In genomic region chr1:70220517-70221240, GRCh38 we compare ENCODE assay signal across 1 cellular context.
TF ChIP-seq lines count a peak whose summit lies in the region.

No MANE protein-coding gene starts in this region.

TF ChIP-seq in HCT116, 20 proteins besides CTCF, POLR2A, EP300 and RAD21 (continued from another document):
- TF ChIP-seq REST (IDR thresholded peaks at IDR 0.05; ENCODE audit: low read depth): no peak
- TF ChIP-seq ZFX (IDR thresholded peaks at IDR 0.05): no peak
- TF ChIP-seq EGR1 (IDR thresholded peaks at IDR 0.05; ENCODE audit: low read depth): no peak
- no peak for TF ChIP-seq MAX (IDR thresholded peaks at IDR 0.05)
